Comparison of ENCODE assay signal across 2 cellular contexts in genomic region chr2:43099797-43100196, GRCh38.
TF ChIP-seq lines count a peak whose summit lies in the region.

No MANE protein-coding gene starts in this region.

TF ChIP-seq in GM23338, 12 proteins besides CTCF, POLR2A, EP300 and RAD21 (continued from another document):
- TF ChIP-seq ETS1 (IDR thresholded peaks at IDR 0.05) (no peak), JUNB (IDR thresholded peaks at IDR 0.05; ENCODE audit: unreplicated experiment) (no peak), NANOG (IDR thresholded peaks at IDR 0.05; ENCODE audit: borderline replicate concordance) (no peak), ZNF331 (CRISPR knock-in tag; IDR thresholded peaks at IDR 0.05; ENCODE audit: low read depth) (no peak), EZH2phosphoT487 (IDR thresholded peaks at IDR 0.05; ENCODE audit: unreplicated experiment) (no peak), REST (IDR thresholded peaks at IDR 0.05; ENCODE audit: unreplicated experiment) (no peak), ZNF462 (CRISPR knock-in tag; IDR thresholded peaks at IDR 0.05) (no peak), ZNF114 (CRISPR knock-in tag; IDR thresholded peaks at IDR 0.05) (no peak)
TF ChIP-seq in GM23338: peak in this region for 0.

TF ChIP-seq in WTC11, 78 proteins besides CTCF, POLR2A, EP300 and RAD21 (continued from another document):
- TF ChIP-seq HMGXB4 (CRISPR knock-in tag; IDR thresholded peaks at IDR 0.05), result no peak
- no peak for TF ChIP-seq ETV6 (CRISPR knock-in tag; IDR thresholded peaks at IDR 0.05)
- TF ChIP-seq IRF1 (CRISPR knock-in tag; IDR thresholded peaks at IDR 0.05), result no peak
- no peak for TF ChIP-seq NR3C1 (CRISPR knock-in tag; conservative IDR thresholded peaks at IDR 0.05; ENCODE audit: low read depth)
- TF ChIP-seq AFF4 (CRISPR knock-in tag; IDR thresholded peaks at IDR 0.05; ENCODE audit: borderline replicate concordance), result no peak
TF ChIP-seq in WTC11: peak in this region for 0.
